8 cellular contexts compared by ENCODE assay signal in genomic region chr17:45261577-45262515, GRCh38. TPM values are rescaled to one million over a fixed set of nuclear protein-coding genes. Genes with fewer than 3 reads are reported as not detected.
A peak's percentile ranks its signal among the peaks of the same experiment; 100 is the strongest.
DNase-seq lines count a peak whose midpoint lies in the region; TF ChIP-seq lines count a peak whose summit lies in the region.

Gene SPATA32, minus strand, starts transcription at chr17:45262094. Its CDS starts 78 bp downstream, at chr17:45262016.

- no peak within 1 kb of the TSS for H3K27ac ChIP-seq in A673 (ENCODE audit: low read depth, low read length, poor library complexity, severe bottlenecking)

- H3K36me3 ChIP-seq in A673 (ENCODE audit: insufficient read depth, low read length, poor library complexity, severe bottlenecking): no peaks in the 10 kb centered on the region

- DNase-seq in A673 (ENCODE audit: low spot score) (peak; percentile 18), HFF-Myc (ENCODE audit: extremely low read depth, low read depth) (no peak), midbrain (lab: John Stamatoyannopoulos, UW) (peak; percentile 9), amniotic stem cell (lab: John Stamatoyannopoulos, UW) (no peak), HuH-7.5 (ENCODE audit: low spot score) (no peak)
- DNase-seq in activated CD4-positive, alpha-beta memory T cell treated with anti-CD3 and anti-CD28 coated beads for 36 hours: peak; percentile 79
- peak; percentile 54 for DNase-seq in effector CD8-positive, alpha-beta T cell (lab: John Stamatoyannopoulos, UW)
- peak; percentile 61 to 70 for DNase-seq in stimulated activated CD8-positive, alpha-beta memory T cell treated with anti-CD3 and anti-CD28 coated beads, Interleukin-2, amount 100 ng/mL, for 48 hours (ENCODE audit: low read depth in 2 of 2)

- no peaks in the 10 kb centered on the region for H3K4me1 ChIP-seq in A673 (ENCODE audit: insufficient read depth, low read length, poor library complexity, severe bottlenecking)

- H3K9me3 Mint-ChIP-seq in activated CD4-positive, alpha-beta memory T cell treated with anti-CD3 and anti-CD28 coated beads for 36 hours: no peaks in the 10 kb centered on the region

- H3K27me3 ChIP-seq in A673 (replicated peaks; ENCODE audit: insufficient read depth, low read depth, low read length, poor library complexity): no peaks in the 10 kb centered on the region

- peaks cover 30% of the 10 kb centered on the region for H3K36me3 Mint-ChIP-seq in activated CD4-positive, alpha-beta memory T cell treated with anti-CD3 and anti-CD28 coated beads for 36 hours

- TF ChIP-seq CTCF in A673 (conservative IDR thresholded peaks at IDR 0.05; ENCODE audit: low read depth, low read length): no peak
- no peak for TF ChIP-seq CTCF in HFF-Myc (IDR thresholded peaks at IDR 0.05; ENCODE audit: low read depth, low read length, missing control alignments)

- CTCF ChIA-PET in A673 (lab: Charles Lee): no interaction called here
- CTCF ChIA-PET in activated CD4-positive, alpha-beta memory T cell treated with anti-CD3 and anti-CD28 coated beads for 36 hours (lab: Charles Lee): interaction anchor here (0.6 to 2.2 kb wide), 2 partner anchors 15 to 43 kb away, joined by 3 to 13 read pairs; no protein-coding TSS in a partner anchor

- peak within 1 kb of the TSS; percentile 69 for H3K4me3 Mint-ChIP-seq in activated CD4-positive, alpha-beta memory T cell treated with anti-CD3 and anti-CD28 coated beads for 36 hours

- peaks cover 21% of the 10 kb centered on the region for H3K4me1 Mint-ChIP-seq in activated CD4-positive, alpha-beta memory T cell treated with anti-CD3 and anti-CD28 coated beads for 36 hours (ENCODE audit: low read depth)

- H3K4me3 ChIP-seq in A673 (ENCODE audit: low read depth, low read length, poor library complexity, severe bottlenecking): peak within 1 kb of the TSS; percentile 43
- H3K4me3 ChIP-seq in HFF-Myc (replicated peaks; ENCODE audit: low read depth, low read length): peak within 1 kb of the TSS; percentile 33

- BruUV-seq in A673 (replicated peaks; lab: Mats Ljungman, UMichigan): no TSS peak

- intact Hi-C loops in A673 (cut with micrococcal nuclease; ENCODE audit: unreplicated experiment): no loop called here
- intact Hi-C loops in activated CD4-positive, alpha-beta memory T cell treated with anti-CD3 and anti-CD28 coated beads for 36 hours (cut with micrococcal nuclease): loop anchor here (1.0 to 5.0 kb wide), 2 partner anchors 43 to 125 kb away; no protein-coding TSS in a partner anchor

- H3K27me3 Mint-ChIP-seq in activated CD4-positive, alpha-beta memory T cell treated with anti-CD3 and anti-CD28 coated beads for 36 hours: no peaks in the 10 kb centered on the region

- POLR2A ChIA-PET in A673 (lab: Charles Lee; ENCODE audit: low non-redundant PET): no interaction called here
- POLR2A ChIA-PET in activated CD4-positive, alpha-beta memory T cell treated with anti-CD3 and anti-CD28 coated beads for 36 hours (lab: Charles Lee): no interaction called here

- peak within 1 kb of the TSS; percentile 67 for H3K27ac Mint-ChIP-seq in activated CD4-positive, alpha-beta memory T cell treated with anti-CD3 and anti-CD28 coated beads for 36 hours

- no peaks in the 10 kb centered on the region for H3K9me3 ChIP-seq in A673 (ENCODE audit: low read depth, low read length, poor library complexity, severe bottlenecking)

RNA-seq across cellular contexts. Expression of gene SPATA32, which starts in this region (rescaled TPM):
- 0.22 TPM in 1 of 2 replicates, not detected in the other for total RNA-seq in A673 (2021)
- total RNA-seq in activated CD4-positive, alpha-beta memory T cell treated with anti-CD3 and anti-CD28 coated beads for 36 hours: under 1 TPM in 1 of 2 experiments, not detected in 1; 0.12 TPM

Comparison
In these comparisons a context has a peak if more than half of its experiments do, and no peak if none do; other contexts are left out.
1. Peak in DNase-seq and H3K4me3 ChIP-seq in A673; RNA of the gene not detected or under 1 TPM.
2. Peak in DNase-seq in activated CD4-positive, alpha-beta memory T cell treated with anti-CD3 and anti-CD28 coated beads for 36 hours; RNA of the gene not detected or under 1 TPM.
3. DNase-seq: peak in effector CD8-positive, alpha-beta T cell (single experiment), midbrain (single experiment) and stimulated activated CD8-positive, alpha-beta memory T cell treated with anti-CD3 and anti-CD28 coated beads, Interleukin-2, amount 100 ng/mL, for 48 hours (2 of 2); none in HFF-Myc (single experiment), amniotic stem cell (single experiment) and HuH-7.5 (single experiment).